ENCODE assay signal across 12 cellular contexts in genomic region chr7:94300176-94300835, GRCh38.
DNase-seq lines count a peak whose midpoint lies in the region; ATAC-seq and TF ChIP-seq lines count a peak whose summit lies in the region.
"Had no signal": no experiment of that assay in that cellular context is flagged by ENCODE, and none has a peak within 500 bp of the region (broad histone marks: within the 10 kb centered on the region; RNA-seq: fewer than 3 reads in every experiment).

No MANE protein-coding gene starts in this region.

- H3K9ac ChIP-seq in PC-3 (ENCODE audit: low read length) (peak overlapping the region; percentile 19; the same call in 1 of the 2 replicates), rectal smooth muscle tissue (ENCODE audit: low read length) (no peak overlapping the region)

- peak; percentile 47 for ATAC-seq in PC-3
- ATAC-seq in HG02973 (IDR thresholded peaks at IDR 0.05; ENCODE audit: unreplicated experiment), result no peak

- DNase-seq in Daoy (ENCODE audit: low read depth) (peak; percentile 9), PC-3 (peak; percentile 63), kidney glomerular epithelial cell (lab: John Stamatoyannopoulos, UW) (no peak), NOMO-1 treated with dmso at 0.1 percent for 144 hours (lab: John Stamatoyannopoulos, UW; ENCODE audit: unreplicated experiment) (no peak)
- DNase-seq in stimulated activated CD4-positive, alpha-beta T cell treated with anti-CD3 and anti-CD28 coated beads, Interleukin-12 subunit alpha, Interleukin-12 subunit beta, amount 100 ng/mL, for 4 hours, result no peak
- DNase-seq: activated CD4-positive, alpha-beta memory T cell treated with anti-CD3 and anti-CD28 coated beads for 36 hours; activated naive CD4-positive, alpha-beta T cell treated with anti-CD3 and anti-CD28 coated beads for 36 hours; NCI-H1105 treated with DMSO at 0.1 percent for 48 hours had no signal

- H3K4me3 ChIP-seq in PC-3 (ENCODE audit: low read length) (peak overlapping the region; percentile 46; the same call in 1 of the 2 replicates), esophagus (ENCODE audit: low read depth in 1 of 2, low read length in 2 of 2) (no peak overlapping the region), rectal smooth muscle tissue (ENCODE audit: low read length) (no peak overlapping the region)
- H3K4me3 ChIP-seq: lung had no signal

- H3K9me3 ChIP-seq in PC-3 (ENCODE audit: low read length) (no peaks in the 10 kb centered on the region), esophagus (ENCODE audit: control insufficient read depth in 2 of 2, insufficient read depth in 1 of 2, low read depth in 1 of 2, low read length in 1 of 2) (no peaks in the 10 kb centered on the region)

- H3K4me1 ChIP-seq in PC-3 (ENCODE audit: insufficient read depth, low read length) (peaks cover 49% of the 10 kb centered on the region), esophagus (ENCODE audit: control insufficient read depth in 2 of 2, insufficient read depth in 2 of 2, low read length in 1 of 2) (peaks cover 2% of the 10 kb centered on the region in 2 donors), rectal smooth muscle tissue (ENCODE audit: control insufficient read depth, insufficient read depth, low read length) (peaks cover 61% of the 10 kb centered on the region)

- H3F3A ChIP-seq in PC-3 (ENCODE audit: low read length, unreplicated experiment), result no peaks in the 10 kb centered on the region

- TF ChIP-seq CTCF in PC-3 (conservative IDR thresholded peaks at IDR 0.05; ENCODE audit: low read depth, low read length), result no peak

- no peaks in the 10 kb centered on the region for H3K9me2 ChIP-seq in PC-3 (replicated peaks; ENCODE audit: low read length)

- peak overlapping the region; percentile 72; the same call in 1 of the 2 replicates for H2AFZ ChIP-seq in PC-3 (ENCODE audit: low read length)

- H3K79me2 ChIP-seq in PC-3 (ENCODE audit: low read length), result no peaks in the 10 kb centered on the region

- peak overlapping the region; percentile 95 for H3K27ac ChIP-seq in PC-3 (ENCODE audit: low read length)
- peak overlapping the region; percentile 61 to 66 for H3K27ac ChIP-seq in esophagus (ENCODE audit: low read depth in 2 of 2, low read length in 1 of 2)
- peak overlapping the region; percentile 89 for H3K27ac ChIP-seq in rectal smooth muscle tissue (ENCODE audit: low read depth, low read length)

- H3K36me3 ChIP-seq in PC-3 (ENCODE audit: low read depth, low read length) (no peaks in the 10 kb centered on the region), esophagus (ENCODE audit: control insufficient read depth in 2 of 2, insufficient read depth in 2 of 2, low read length in 1 of 2) (no peaks in the 10 kb centered on the region), rectal smooth muscle tissue (ENCODE audit: control insufficient read depth, insufficient read depth, low read length) (no peaks in the 10 kb centered on the region)

- no TSS peak for BruUV-seq in PC-3 (replicated peaks; lab: Mats Ljungman, UMichigan)

- WGBS in esophagus, 2 donors, result 78 to 80% methylated on average over 8 of the region's 8 CpGs

- POLR2A ChIA-PET in PC-3 (lab: Charles Lee; ENCODE audit: unreplicated experiment), result no interaction called here

- H3K27me3 ChIP-seq in PC-3 (ENCODE audit: low read length), result no peaks in the 10 kb centered on the region
- no peaks in the 10 kb centered on the region for H3K27me3 ChIP-seq in esophagus (ENCODE audit: control insufficient read depth in 1 of 2, insufficient read depth in 2 of 2, low read length in 2 of 2)
- no peaks in the 10 kb centered on the region for H3K27me3 ChIP-seq in rectal smooth muscle tissue (ENCODE audit: control insufficient read depth, insufficient read depth, low read length)

- H4K20me1 ChIP-seq in PC-3 (ENCODE audit: low read length), result no peaks in the 10 kb centered on the region

- peak overlapping the region; percentile 79 for H3K4me2 ChIP-seq in PC-3 (ENCODE audit: low read length)

- CTCF ChIA-PET in PC-3 (lab: Charles Lee), result interaction anchor here (0.6 to 0.9 kb wide), 4 partner anchors 11 to 102 kb away, joined by 3 to 5 read pairs (median 3); partner anchors contain the start of gene COL1A2

- intact Hi-C loops in PC-3 (cut with micrococcal nuclease), result loop anchor here (5.0 kb wide), 1 partner anchor 357 kb away; the partner anchor contains the start of gene SGCE

Comparison
In these comparisons a context has a peak if more than half of its experiments do, and no peak if none do; other contexts are left out.
1. DNase-seq: peak in Daoy (single experiment) and PC-3 (single experiment); none in kidney glomerular epithelial cell (single experiment), stimulated activated CD4-positive, alpha-beta T cell treated with anti-CD3 and anti-CD28 coated beads, Interleukin-12 subunit alpha, Interleukin-12 subunit beta, amount 100 ng/mL, for 4 hours (single experiment) and NOMO-1 treated with dmso at 0.1 percent for 144 hours (single experiment).
2. Peak in every context shown above with its lines, with median percentiles within 50 percentile points of each other: H3K27ac ChIP-seq.